ENCODE assay signal across 1 cellular context in genomic region chr1:116738673-116739370, GRCh38.
TF ChIP-seq lines count a peak whose summit lies in the region.

No MANE protein-coding gene starts in this region.

TF ChIP-seq in GM12878, 131 proteins besides CTCF, POLR2A, EP300 and RAD21 (continued from another document and continues in another):
- TF ChIP-seq E2F8 (IDR thresholded peaks at IDR 0.05; ENCODE audit: low read depth, partially characterized antibody) (no peak), HDAC6 (IDR thresholded peaks at IDR 0.05; ENCODE audit: unreplicated experiment) (no peak), CHD1 (IDR thresholded peaks at IDR 0.05; ENCODE audit: low read depth, low read length) (peak; percentile 85; the same call in 1 of the 2 replicates), KAT2A (conservative IDR thresholded peaks at IDR 0.05; ENCODE audit: control insufficient read depth, low read depth, low read length) (no peak), SRF (IDR thresholded peaks at IDR 0.05; ENCODE audit: low read depth in 2 of 2, low read length in 2 of 2) (no peak), CREM (IDR thresholded peaks at IDR 0.05; ENCODE audit: low read depth) (peak; percentile 84), DPF2 (IDR thresholded peaks at IDR 0.05) (peak; percentile 81; the same call in 1 of the 2 replicates), RELA (IDR thresholded peaks at IDR 0.05; ENCODE audit: borderline replicate concordance, partially characterized antibody) (peak; percentile 86), NBN (IDR thresholded peaks at IDR 0.05) (peak; percentile 80; the same call in 1 of the 2 replicates), ZNF592 (IDR thresholded peaks at IDR 0.05) (peak; percentile 56; the same call in 1 of the 2 replicates), FOXM1 (IDR thresholded peaks at IDR 0.05; ENCODE audit: low read depth, low read length) (peak; percentile 59; the same call in 1 of the 2 replicates), MAX (IDR thresholded peaks at IDR 0.05; ENCODE audit: low read depth, low read length) (0 out of 2 replicates have a peak, but pooled peaks have one; percentile 51), MLLT1 (IDR thresholded peaks at IDR 0.05) (no peak), JUND (IDR thresholded peaks at IDR 0.05; ENCODE audit: low read depth, low read length) (no peak), EGR1 (IDR thresholded peaks at IDR 0.05; ENCODE audit: borderline replicate concordance in 1 of 2, low read depth in 2 of 2, low read length in 2 of 2) (peak in 1 of 2 experiments; percentile 59; a peak in 2 of 3 replicates), SMAD5 (IDR thresholded peaks at IDR 0.05; ENCODE audit: low read depth) (no peak), RFX5 (IDR thresholded peaks at IDR 0.05; ENCODE audit: low read depth, low read length) (no peak), ZNF622 (IDR thresholded peaks at IDR 0.05) (no peak), ESRRA (IDR thresholded peaks at IDR 0.05; ENCODE audit: low read length) (no peak), SUPT20H (IDR thresholded peaks at IDR 0.05; ENCODE audit: borderline replicate concordance, control insufficient read depth, low read depth, low read length) (no peak), STAT1 (conservative IDR thresholded peaks at IDR 0.05) (no peak), GABPA (IDR thresholded peaks at IDR 0.05; ENCODE audit: low read depth) (peak; percentile 61; the same call in 1 of the 2 replicates), NR2C2 (IDR thresholded peaks at IDR 0.05; ENCODE audit: borderline replicate concordance, control insufficient read depth, insufficient read length, low read depth) (no peak), ZBTB11 (CRISPR knock-in tag; IDR thresholded peaks at IDR 0.05) (no peak), ZZZ3 (IDR thresholded peaks at IDR 0.05; ENCODE audit: control insufficient read depth, insufficient read length, low read depth) (no peak), REST (IDR thresholded peaks at IDR 0.05; ENCODE audit: low read depth, low read length) (no peak), MEF2A (IDR thresholded peaks at IDR 0.05; ENCODE audit: insufficient read depth, low read depth, low read length) (0 out of 2 replicates have a peak, but pooled peaks have one; percentile 30), USF1 (IDR thresholded peaks at IDR 0.05; ENCODE audit: borderline replicate concordance, extremely low read length, insufficient read depth, low read depth, low read length) (no peak), EED (IDR thresholded peaks at IDR 0.05; ENCODE audit: low read depth) (peak; percentile 97), GATAD2B (conservative IDR thresholded peaks at IDR 0.05; ENCODE audit: low read depth) (peak; percentile 73; the same call in 1 of the 2 replicates), ZNF24 (IDR thresholded peaks at IDR 0.05) (peak; percentile 40; the same call in 1 of the 2 replicates), HDAC2 (IDR thresholded peaks at IDR 0.05) (no peak), CREB1 (IDR thresholded peaks at IDR 0.05; ENCODE audit: low read depth) (peak; percentile 47), BMI1 (IDR thresholded peaks at IDR 0.05; ENCODE audit: borderline replicate concordance) (no peak; the same call in 1 of the 2 replicates), ZNF687 (IDR thresholded peaks at IDR 0.05) (peak; percentile 96), TCF12 (IDR thresholded peaks at IDR 0.05; ENCODE audit: low read depth, low read length) (0 out of 2 replicates have a peak, but pooled peaks have one; percentile 27)
